ENCODE assay signal across 22 cellular contexts in the genomic region with DNA sequence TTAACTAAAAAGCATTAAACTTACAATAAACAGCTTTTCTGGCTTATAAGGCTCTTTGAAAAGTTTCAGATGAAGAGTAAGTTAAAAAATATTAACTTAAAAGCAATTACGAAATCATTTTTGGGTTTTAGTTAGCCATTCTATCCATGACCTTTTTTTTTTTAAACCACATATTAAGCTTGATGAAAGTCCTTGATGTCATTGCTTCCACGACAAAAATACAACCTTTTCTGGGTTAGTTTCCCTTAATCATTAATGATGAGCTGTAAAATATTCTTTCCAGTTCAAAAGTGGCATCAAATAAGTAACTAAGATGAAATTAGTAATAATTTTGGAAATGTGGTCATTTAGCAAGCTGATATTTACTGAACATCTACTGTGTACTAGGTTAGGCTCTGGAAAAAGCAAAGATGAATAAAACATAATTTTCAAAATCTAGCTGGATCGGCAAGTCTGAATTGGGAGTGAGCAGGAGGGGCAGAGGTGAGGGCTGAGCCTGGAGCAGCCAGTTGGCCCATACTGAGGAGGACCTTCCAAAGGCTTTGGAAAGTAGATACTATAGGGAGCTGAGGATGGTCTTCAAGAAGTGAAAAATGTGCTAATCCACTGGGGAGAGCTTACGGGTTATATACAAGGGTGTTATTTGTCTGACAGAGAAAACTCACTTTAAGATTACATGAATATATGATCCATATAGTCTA.
A peak's percentile ranks its signal among the peaks of the same experiment; 100 is the strongest.
DNase-seq lines count a peak whose midpoint lies in the region; ATAC-seq and TF ChIP-seq lines count a peak whose summit lies in the region.
"Had no signal": no experiment of that assay in that cellular context is flagged by ENCODE, and none has a peak within 500 bp of the region (broad histone marks: within the 10 kb centered on the region; RNA-seq: fewer than 3 reads in every experiment).

No MANE protein-coding gene starts in this region.

- H3K27ac ChIP-seq in H9 (ENCODE audit: insufficient read length, low read depth, low read length) = no peak overlapping the region
- H3K27ac ChIP-seq in esophagus (ENCODE audit: low read depth in 2 of 2, low read length in 1 of 2) = peak overlapping the region; percentile 52 to 73
- peak overlapping the region; percentile 87 for H3K27ac ChIP-seq in muscle layer of colon (ENCODE audit: low read depth, low read length)
- peak overlapping the region; percentile 83 for H3K27ac ChIP-seq in urinary bladder (ENCODE audit: low read depth)
- H3K27ac ChIP-seq in aorta (ENCODE audit: low read depth in 1 of 2, low read length in 2 of 2) = no peak overlapping the region
- H3K27ac ChIP-seq in GM23248 = no peak overlapping the region
- H3K27ac ChIP-seq: heart right ventricle, upper lobe of right lung, VCaP had no signal

- no peak overlapping the region for H2BK5ac ChIP-seq in H9 (ENCODE audit: insufficient read length, low read length)

- no peak overlapping the region for H3K23ac ChIP-seq in H9 (ENCODE audit: insufficient read length, low read depth, low read length)

- H3K4me1 ChIP-seq in H9 (ENCODE audit: insufficient read depth, low read length) (peaks cover 2% of the 10 kb centered on the region), esophagus (ENCODE audit: control insufficient read depth in 2 of 2, insufficient read depth in 2 of 2, low read length in 1 of 2) (no peaks in the 10 kb centered on the region), muscle layer of colon (ENCODE audit: insufficient read depth, low read length) (peaks cover 60% of the 10 kb centered on the region), urinary bladder (ENCODE audit: insufficient read depth) (peaks cover 2% of the 10 kb centered on the region), aorta (ENCODE audit: control insufficient read depth in 1 of 2, insufficient read depth in 2 of 2, low read length in 2 of 2) (peaks cover 2 to 5% of the 10 kb centered on the region in 2 donors), GM23248 (ENCODE audit: insufficient read depth) (peaks cover 37% of the 10 kb centered on the region)

- H3K27me3 Mint-ChIP-seq in H9 (ENCODE audit: low read depth) = no peaks in the 10 kb centered on the region
- H3K27me3 Mint-ChIP-seq: dendritic cell treated with granulocyte-macrophage colony-stimulating factor and Interleukin-4, amounts not matched to agents 40 ng/mL and 50 ng/mL, for 4 days had no signal

- no peak overlapping the region for H2AFZ ChIP-seq in H9 (ENCODE audit: low read length)
- H2AFZ ChIP-seq in GM23248 = no peak overlapping the region

- no peaks in the 10 kb centered on the region for H3K79me2 ChIP-seq in H9 (ENCODE audit: insufficient read depth, low read length)
- no peaks in the 10 kb centered on the region for H3K79me2 ChIP-seq in GM23248 (ENCODE audit: insufficient read depth)

- no peaks in the 10 kb centered on the region for H3K9me3 Mint-ChIP-seq in H9
- H3K9me3 Mint-ChIP-seq: CD8-positive, alpha-beta T cell; dendritic cell treated with granulocyte-macrophage colony-stimulating factor and Interleukin-4, amounts not matched to agents 40 ng/mL and 50 ng/mL, for 4 days had no signal

- no peak overlapping the region for H4K8ac ChIP-seq in H9 (replicated peaks; ENCODE audit: insufficient read length, low read depth, low read length)

- no peak overlapping the region for H3K9ac ChIP-seq in H9 (ENCODE audit: extremely low read depth, insufficient read length, low read length)
- no peak overlapping the region for H3K9ac ChIP-seq in muscle layer of colon (ENCODE audit: low read length)
- no peak overlapping the region for H3K9ac ChIP-seq in GM23248

- H3K56ac ChIP-seq in H9 (ENCODE audit: insufficient read length, low read depth, low read length) = no peak overlapping the region

- ATAC-seq in aorta (ENCODE audit: low FRiP score) (no peak), GM18870 (IDR thresholded peaks at IDR 0.05; ENCODE audit: unreplicated experiment) (no peak)
- ATAC-seq: CD8-positive, alpha-beta T cell; heart right ventricle; SK-N-SH treated with all-trans-retinoic acid at 6 μM for 48 hours; upper lobe of right lung had no signal

- H3K27ac Mint-ChIP-seq in H9 = peak overlapping the region in 1 of 3 experiments; percentile 14; a peak in 1 of 7 replicates
- H3K27ac Mint-ChIP-seq: CD8-positive, alpha-beta T cell; dendritic cell treated with granulocyte-macrophage colony-stimulating factor and Interleukin-4, amounts not matched to agents 40 ng/mL and 50 ng/mL, for 4 days had no signal

- H2BK20ac ChIP-seq in H9 (ENCODE audit: low read depth, low read length, poor library complexity, severe bottlenecking) = no peak overlapping the region

- peak overlapping the region; percentile 6 for H3T11ph ChIP-seq in H9 (ENCODE audit: low read length)

- H3K9me2 ChIP-seq in GM23248 (ENCODE audit: insufficient read depth) = no peaks in the 10 kb centered on the region

- no peak overlapping the region for H2BK120ac ChIP-seq in H9 (ENCODE audit: low read depth, low read length, poor library complexity, severe bottlenecking)

- in situ Hi-C loops in GM23248 (cut with MboI) = no loop called here

- H3K4me3 Mint-ChIP-seq in H9 = no peak overlapping the region
- H3K4me3 Mint-ChIP-seq: CD8-positive, alpha-beta T cell; dendritic cell treated with granulocyte-macrophage colony-stimulating factor and Interleukin-4, amounts not matched to agents 40 ng/mL and 50 ng/mL, for 4 days had no signal

- no peak overlapping the region for H3K4me3 ChIP-seq in esophagus (ENCODE audit: low read depth in 1 of 2, low read length in 2 of 2)
- no peak overlapping the region for H3K4me3 ChIP-seq in muscle layer of colon (ENCODE audit: low read depth in 1 of 2, low read length in 2 of 2)
- H3K4me3 ChIP-seq in urinary bladder (ENCODE audit: low read depth, low read length) = no peak overlapping the region
- no peak overlapping the region for H3K4me3 ChIP-seq in aorta (ENCODE audit: low read length in 2 of 2)
- no peak overlapping the region for H3K4me3 ChIP-seq in GM23248
- H3K4me3 ChIP-seq: heart right ventricle, lung, upper lobe of right lung had no signal

- H4K91ac ChIP-seq in H9 (ENCODE audit: insufficient read length, low read depth, low read length) = no peak overlapping the region

- H3K36me3 ChIP-seq in esophagus (ENCODE audit: control insufficient read depth in 2 of 2, insufficient read depth in 2 of 2, low read length in 1 of 2) (no peaks in the 10 kb centered on the region), muscle layer of colon (ENCODE audit: insufficient read depth, low read length) (no peaks in the 10 kb centered on the region), urinary bladder (ENCODE audit: insufficient read depth) (no peaks in the 10 kb centered on the region), aorta (ENCODE audit: control insufficient read depth in 1 of 2, insufficient read depth in 2 of 2, low read length in 1 of 2) (no peaks in the 10 kb centered on the region), GM23248 (ENCODE audit: low read depth) (no peaks in the 10 kb centered on the region)
- H3K36me3 ChIP-seq: heart right ventricle, upper lobe of right lung had no signal

- peaks cover 44 to 46% of the 10 kb centered on the region in 2 experiments for H3K4me1 Mint-ChIP-seq in H9

- H3K27me3 ChIP-seq in H9 (ENCODE audit: insufficient read depth, low read length) (no peaks in the 10 kb centered on the region), esophagus (ENCODE audit: control insufficient read depth in 1 of 2, insufficient read depth in 2 of 2, low read length in 2 of 2) (no peaks in the 10 kb centered on the region), muscle layer of colon (ENCODE audit: control insufficient read depth in 1 of 2, insufficient read depth in 2 of 2, low read length in 2 of 2) (no peaks in the 10 kb centered on the region), aorta (ENCODE audit: control insufficient read depth in 1 of 2, insufficient read depth in 2 of 2, low read length in 1 of 2) (no peaks in the 10 kb centered on the region), GM23248 (replicated peaks; ENCODE audit: insufficient read depth) (no peaks in the 10 kb centered on the region)
- H3K27me3 ChIP-seq: heart right ventricle, upper lobe of right lung had no signal

- H3K14ac ChIP-seq in H9 (ENCODE audit: insufficient read depth, low read length) = no peak overlapping the region

- DNase-seq in H9 = no peak
- no peak for DNase-seq in aorta
- no peak for DNase-seq in GM23248
- DNase-seq: activated CD4-positive, alpha-beta T cell treated with anti-CD3 and anti-CD28 coated beads, Interleukin-2, amount 50 U/mL, for 4 hours; activated CD8-positive, alpha-beta memory T cell treated with anti-CD3 and anti-CD28 coated beads, Interleukin-2, amount 50 U/mL, for 48 hours; activated gamma-delta T cell; CD8-positive, alpha-beta T cell; DMS153; heart right ventricle; Kasumi-1; NCI-H1694 treated with DMSO at 0.1 percent for 48 hours; NCI-H526 treated with DMSO at 0.1 percent for 48 hours; occipital lobe; upper lobe of right lung had no signal

- intact Hi-C loops in aorta (cut with DNase I) = no loop called here

- no peak overlapping the region for H2BK12ac ChIP-seq in H9 (ENCODE audit: insufficient read length, low read depth, low read length)

- H3K4me2 ChIP-seq in H9 (ENCODE audit: insufficient read depth, insufficient read length, low read length) = no peak overlapping the region
- no peak overlapping the region for H3K4me2 ChIP-seq in GM23248 (ENCODE audit: unreplicated experiment)

- no peaks in the 10 kb centered on the region for H3K36me3 Mint-ChIP-seq in H9 (ENCODE audit: insufficient read depth in 1 of 3, low read depth in 3 of 3)
- H3K36me3 Mint-ChIP-seq: CD8-positive, alpha-beta T cell had no signal

- no CpG with 5 or more reads among the region's 4 CpGs for WGBS in H9 (ENCODE audit: extremely low coverage, insufficient read length, low lambda C conversion rate)
- 73 to 78% methylated on average over 4 of the region's 4 CpGs for WGBS in esophagus, 2 donors
- WGBS in urinary bladder = 68% methylated on average over 4 of the region's 4 CpGs
- 96 to 97% methylated on average over 4 of the region's 4 CpGs for WGBS in aorta, 2 donors
- 71 to 73% methylated on average over 4 of the region's 4 CpGs for WGBS in GM23248 (ENCODE audit: low coverage in 1 of 2, low lambda C conversion rate in 2 of 2, missing lambda C conversion rate in 2 of 2), 2 experiments

- no peak for TF ChIP-seq CTCF in H9 (conservative IDR thresholded peaks at IDR 0.05)

- no peak overlapping the region for H3K4ac ChIP-seq in H9 (ENCODE audit: low read depth, low read length)

- no peaks in the 10 kb centered on the region for H3K9me3 ChIP-seq in H9 (ENCODE audit: control insufficient read depth, low read depth, low read length)
- no peaks in the 10 kb centered on the region for H3K9me3 ChIP-seq in esophagus (ENCODE audit: control insufficient read depth in 2 of 2, insufficient read depth in 1 of 2, low read depth in 1 of 2, low read length in 1 of 2)
- H3K9me3 ChIP-seq in muscle layer of colon (ENCODE audit: low read length) = no peaks in the 10 kb centered on the region
- H3K9me3 ChIP-seq in aorta (ENCODE audit: control insufficient read depth, low read length) = no peaks in the 10 kb centered on the region
- H3K9me3 ChIP-seq in GM23248 (ENCODE audit: low read depth) = no peaks in the 10 kb centered on the region
- H3K9me3 ChIP-seq: heart right ventricle, upper lobe of right lung had no signal

- H2AK5ac ChIP-seq in H9 (ENCODE audit: insufficient read length, low read length) = no peak overlapping the region

- H2BK15ac ChIP-seq in H9 (ENCODE audit: low read depth, low read length) = no peak overlapping the region

- H3K23me2 ChIP-seq in H9 (ENCODE audit: insufficient read length, low read depth, low read length, poor library complexity, severe bottlenecking) = no peaks in the 10 kb centered on the region

- no peaks in the 10 kb centered on the region for H3K79me1 ChIP-seq in H9 (ENCODE audit: insufficient read depth, low read depth, low read length, poor library complexity, severe bottlenecking)

- H3F3A ChIP-seq in GM23248 (ENCODE audit: insufficient read depth) = peaks cover 28% of the 10 kb centered on the region

- H4K20me1 ChIP-seq in H9 (ENCODE audit: control insufficient read depth, insufficient read depth, insufficient read length) = no peaks in the 10 kb centered on the region
- H4K20me1 ChIP-seq in GM23248 (ENCODE audit: insufficient read depth) = no peaks in the 10 kb centered on the region

- H3K18ac ChIP-seq in H9 (ENCODE audit: insufficient read length, low read depth, low read length) = no peak overlapping the region

- H4K5ac ChIP-seq in H9 (ENCODE audit: insufficient read length, low read depth, low read length) = no peak overlapping the region

Comparison
In these comparisons a context has a peak if more than half of its experiments do, and no peak if none do; other contexts are left out.
1. H3K27ac ChIP-seq: peak in esophagus (2 of 2), muscle layer of colon (single experiment) and urinary bladder (single experiment); none in H9 (single experiment), aorta (0 of 2) and GM23248 (single experiment).